Comparison of ENCODE assay signal across 8 cellular contexts in the genomic region with DNA sequence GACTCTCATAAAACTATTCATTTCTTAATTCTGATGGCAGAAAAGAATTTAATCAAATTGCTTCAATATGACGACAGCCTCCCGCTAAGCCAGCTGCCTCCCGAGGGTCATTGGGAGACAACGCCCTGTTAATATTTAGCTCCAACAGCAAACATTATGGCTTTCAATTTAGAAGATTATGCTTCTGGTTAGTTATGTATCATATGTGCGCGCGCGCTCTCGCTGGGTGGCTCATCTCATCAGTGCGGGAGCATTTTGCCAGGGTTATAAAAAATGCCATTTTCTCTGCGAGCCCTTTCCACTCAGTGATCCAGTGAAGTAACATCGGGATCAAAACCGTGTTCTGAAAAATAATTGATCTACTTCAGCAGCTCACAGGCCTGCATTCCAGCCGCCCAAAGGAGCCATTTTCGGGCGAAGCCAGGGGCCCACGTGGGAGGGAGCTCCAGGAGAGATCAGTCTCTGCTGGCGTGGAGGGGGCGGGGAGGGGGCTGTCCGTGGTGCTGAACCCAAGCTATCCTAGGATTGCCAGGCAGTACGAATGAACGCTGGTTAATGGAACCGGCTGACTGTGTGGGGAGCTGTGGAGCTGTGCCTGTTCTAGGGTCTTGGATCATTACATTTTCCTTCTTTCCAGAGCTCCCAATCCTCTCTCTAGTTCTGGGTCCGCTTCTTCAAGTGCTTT.
A peak's percentile ranks its signal among the peaks of the same experiment; 100 is the strongest.
DNase-seq lines count a peak whose midpoint lies in the region; ATAC-seq and TF ChIP-seq lines count a peak whose summit lies in the region.

No MANE protein-coding gene starts in this region.

- TF ChIP-seq POLR2A in Peyer's patch (IDR thresholded peaks at IDR 0.05): no peak

- H3K4me1 Mint-ChIP-seq in activated naive CD4-positive, alpha-beta T cell treated with anti-CD3 and anti-CD28 coated beads, Interleukin-2, amount 10 ng/mL, durations not matched to agents 7 days and 5 days: no peaks in the 10 kb centered on the region
- no peaks in the 10 kb centered on the region for H3K4me1 Mint-ChIP-seq in activated T-helper 2 cell treated with anti-CD3 and anti-CD28 coated beads, Interferon-gamma antibody, Interleukin-2, Interleukin-4, amounts not matched to agents 10 μg/mL and 5 μg/mL and 100 μg/mL, durations not matched to agents 14 hours and 24 hours and 36 hours (ENCODE audit: low read depth)

- H3K4me3 ChIP-seq in PC-3 (ENCODE audit: low read length): no peak overlapping the region
- H3K4me3 ChIP-seq in Peyer's patch: no peak overlapping the region

- H3K27ac Mint-ChIP-seq in activated naive CD4-positive, alpha-beta T cell treated with anti-CD3 and anti-CD28 coated beads, Interleukin-2, amount 10 ng/mL, durations not matched to agents 7 days and 5 days: no peak overlapping the region
- H3K27ac Mint-ChIP-seq in activated naive CD4-positive, alpha-beta T cell treated with anti-CD3 and anti-CD28 coated beads, Interleukin-2, amount 50 U/mL, for 72 hours: no peak overlapping the region
- no peak overlapping the region for H3K27ac Mint-ChIP-seq in activated T-helper 2 cell treated with anti-CD3 and anti-CD28 coated beads, Interferon-gamma antibody, Interleukin-2, Interleukin-4, amounts not matched to agents 10 μg/mL and 5 μg/mL and 100 μg/mL, durations not matched to agents 14 hours and 24 hours and 36 hours

- peaks cover 57% of the 10 kb centered on the region for H3K27me3 ChIP-seq in PC-3 (ENCODE audit: low read length)
- H3K27me3 ChIP-seq in foreskin keratinocyte: no peaks in the 10 kb centered on the region
- no peaks in the 10 kb centered on the region for H3K27me3 ChIP-seq in Peyer's patch

- H3K9me2 ChIP-seq in PC-3 (replicated peaks; ENCODE audit: low read length): no peaks in the 10 kb centered on the region

- H3K36me3 ChIP-seq in PC-3 (ENCODE audit: low read depth, low read length): no peaks in the 10 kb centered on the region
- no peaks in the 10 kb centered on the region for H3K36me3 ChIP-seq in Peyer's patch

- H3K9me3 Mint-ChIP-seq in activated naive CD4-positive, alpha-beta T cell treated with anti-CD3 and anti-CD28 coated beads, Interleukin-2, amount 10 ng/mL, durations not matched to agents 7 days and 5 days: no peaks in the 10 kb centered on the region
- peaks cover 4% of the 10 kb centered on the region in 2 donors for H3K9me3 Mint-ChIP-seq in activated naive CD4-positive, alpha-beta T cell treated with anti-CD3 and anti-CD28 coated beads, Interleukin-2, amount 50 U/mL, for 72 hours
- no peaks in the 10 kb centered on the region for H3K9me3 Mint-ChIP-seq in activated T-helper 2 cell treated with anti-CD3 and anti-CD28 coated beads, Interferon-gamma antibody, Interleukin-2, Interleukin-4, amounts not matched to agents 10 μg/mL and 5 μg/mL and 100 μg/mL, durations not matched to agents 14 hours and 24 hours and 36 hours

- intact Hi-C loops in PC-3 (cut with micrococcal nuclease): no loop called here
- intact Hi-C loops in activated T-helper 2 cell treated with anti-CD3 and anti-CD28 coated beads, Interferon-gamma antibody, Interleukin-2, Interleukin-4, amounts not matched to agents 10 μg/mL and 5 μg/mL and 100 μg/mL, durations not matched to agents 14 hours and 24 hours and 36 hours (cut with micrococcal nuclease): no loop called here

- H2AFZ ChIP-seq in PC-3 (ENCODE audit: low read length): no peak overlapping the region

- H3K79me2 ChIP-seq in PC-3 (ENCODE audit: low read length): no peaks in the 10 kb centered on the region

- DNase-seq in activated naive CD4-positive, alpha-beta T cell treated with anti-CD3 and anti-CD28 coated beads, Interleukin-2, amount 10 ng/mL, durations not matched to agents 7 days and 5 days: peak; percentile 50
- DNase-seq in activated naive CD4-positive, alpha-beta T cell treated with anti-CD3 and anti-CD28 coated beads, Interleukin-2, amount 50 U/mL, for 72 hours (ENCODE audit: low spot score in 2 of 2): no peak
- DNase-seq in PC-3: peak; percentile 29
- DNase-seq in foreskin keratinocyte: no peak
- peak in 43 of 49 donors; percentile 4 to 75 (median 44) for DNase-seq in substantia nigra (lab: John Stamatoyannopoulos, UW)
- DNase-seq in Peyer's patch: no peak
- DNase-seq in activated T-helper 2 cell treated with anti-CD3 and anti-CD28 coated beads, Interferon-gamma antibody, Interleukin-2, Interleukin-4, amounts not matched to agents 10 μg/mL and 5 μg/mL and 100 μg/mL, durations not matched to agents 14 hours and 24 hours and 36 hours (ENCODE audit: low spot score): no peak

- no TSS peak for BruUV-seq in PC-3 (replicated peaks; lab: Mats Ljungman, UMichigan)

- H3F3A ChIP-seq in PC-3 (ENCODE audit: low read length, unreplicated experiment): no peaks in the 10 kb centered on the region

- H3K4me1 ChIP-seq in PC-3 (ENCODE audit: insufficient read depth, low read length) (no peaks in the 10 kb centered on the region), foreskin keratinocyte (no peaks in the 10 kb centered on the region), Peyer's patch (no peaks in the 10 kb centered on the region)

- H3K9me3 ChIP-seq in PC-3 (ENCODE audit: low read length) (no peaks in the 10 kb centered on the region), Peyer's patch (no peaks in the 10 kb centered on the region)

- POLR2A ChIA-PET in PC-3 (lab: Charles Lee; ENCODE audit: unreplicated experiment): no interaction called here

- no peaks in the 10 kb centered on the region for H4K20me1 ChIP-seq in PC-3 (ENCODE audit: low read length)

- H3K4me2 ChIP-seq in PC-3 (ENCODE audit: low read length): no peak overlapping the region

- ATAC-seq in activated naive CD4-positive, alpha-beta T cell treated with anti-CD3 and anti-CD28 coated beads, Interleukin-2, amount 50 U/mL, for 72 hours: no peak
- ATAC-seq in PC-3: no peak
- ATAC-seq in foreskin keratinocyte: peak; percentile 63
- ATAC-seq in GM18873 (IDR thresholded peaks at IDR 0.05; ENCODE audit: low FRiP score, unreplicated experiment): no peak

- H3K27ac ChIP-seq in PC-3 (ENCODE audit: low read length) (no peak overlapping the region), foreskin keratinocyte (no peak overlapping the region), substantia nigra (ENCODE audit: low read depth, low read length, poor library complexity, severe bottlenecking) (no peak overlapping the region), Peyer's patch (no peak overlapping the region)

- no peaks in the 10 kb centered on the region for H3K36me3 Mint-ChIP-seq in activated naive CD4-positive, alpha-beta T cell treated with anti-CD3 and anti-CD28 coated beads, Interleukin-2, amount 10 ng/mL, durations not matched to agents 7 days and 5 days
- peaks cover 0 to 5% of the 10 kb centered on the region in 2 donors for H3K36me3 Mint-ChIP-seq in activated naive CD4-positive, alpha-beta T cell treated with anti-CD3 and anti-CD28 coated beads, Interleukin-2, amount 50 U/mL, for 72 hours
- H3K36me3 Mint-ChIP-seq in activated T-helper 2 cell treated with anti-CD3 and anti-CD28 coated beads, Interferon-gamma antibody, Interleukin-2, Interleukin-4, amounts not matched to agents 10 μg/mL and 5 μg/mL and 100 μg/mL, durations not matched to agents 14 hours and 24 hours and 36 hours (ENCODE audit: low read depth): no peaks in the 10 kb centered on the region

- CTCF ChIA-PET in activated naive CD4-positive, alpha-beta T cell treated with anti-CD3 and anti-CD28 coated beads, Interleukin-2, amount 10 ng/mL, durations not matched to agents 7 days and 5 days (lab: Charles Lee): no interaction called here
- CTCF ChIA-PET in PC-3 (lab: Charles Lee): no interaction called here

- H3K27me3 Mint-ChIP-seq in activated naive CD4-positive, alpha-beta T cell treated with anti-CD3 and anti-CD28 coated beads, Interleukin-2, amount 10 ng/mL, durations not matched to agents 7 days and 5 days: peaks cover 16% of the 10 kb centered on the region
- peaks cover 7% of the 10 kb centered on the region for H3K27me3 Mint-ChIP-seq in activated T-helper 2 cell treated with anti-CD3 and anti-CD28 coated beads, Interferon-gamma antibody, Interleukin-2, Interleukin-4, amounts not matched to agents 10 μg/mL and 5 μg/mL and 100 μg/mL, durations not matched to agents 14 hours and 24 hours and 36 hours (ENCODE audit: low read depth)

- no peak overlapping the region for H3K4me3 Mint-ChIP-seq in activated naive CD4-positive, alpha-beta T cell treated with anti-CD3 and anti-CD28 coated beads, Interleukin-2, amount 10 ng/mL, durations not matched to agents 7 days and 5 days
- H3K4me3 Mint-ChIP-seq in activated T-helper 2 cell treated with anti-CD3 and anti-CD28 coated beads, Interferon-gamma antibody, Interleukin-2, Interleukin-4, amounts not matched to agents 10 μg/mL and 5 μg/mL and 100 μg/mL, durations not matched to agents 14 hours and 24 hours and 36 hours (ENCODE audit: low read depth): no peak overlapping the region

- no peak overlapping the region for H3K9ac ChIP-seq in PC-3 (ENCODE audit: low read length)

- no peak for TF ChIP-seq CTCF in PC-3 (conservative IDR thresholded peaks at IDR 0.05; ENCODE audit: low read depth, low read length)
- TF ChIP-seq CTCF in foreskin keratinocyte (conservative IDR thresholded peaks at IDR 0.05): no peak
- TF ChIP-seq CTCF in Peyer's patch (IDR thresholded peaks at IDR 0.05): no peak

Comparison
In these comparisons a context has a peak if more than half of its experiments do, and no peak if none do; other contexts are left out.
1. DNase-seq: peak in activated naive CD4-positive, alpha-beta T cell treated with anti-CD3 and anti-CD28 coated beads, Interleukin-2, amount 10 ng/mL, durations not matched to agents 7 days and 5 days (single experiment), PC-3 (single experiment) and substantia nigra (43 of 49); none in activated naive CD4-positive, alpha-beta T cell treated with anti-CD3 and anti-CD28 coated beads, Interleukin-2, amount 50 U/mL, for 72 hours (0 of 2), foreskin keratinocyte (0 of 2), Peyer's patch (0 of 3) and activated T-helper 2 cell treated with anti-CD3 and anti-CD28 coated beads, Interferon-gamma antibody, Interleukin-2, Interleukin-4, amounts not matched to agents 10 μg/mL and 5 μg/mL and 100 μg/mL, durations not matched to agents 14 hours and 24 hours and 36 hours (single experiment).